In genomic region chr3:5187152-5187919, GRCh38 we compare ENCODE assay signal across 8 cellular contexts. TPM values are rescaled to one million over a fixed set of nuclear protein-coding genes. Genes with fewer than 3 reads are reported as not detected.
DNase-seq lines count a peak whose midpoint lies in the region; ATAC-seq, FAIRE-seq and TF ChIP-seq lines count a peak whose summit lies in the region.

EDEM1 (plus strand) TSS chr3:5187707; CDS start chr3:5187806, 99 bp downstream.

- peak; percentile 90 for DNase-seq in NCI-H2227 (lab: John Stamatoyannopoulos, UW; ENCODE audit: unreplicated experiment)
- peak; percentile 90 for DNase-seq in WTC11 (ENCODE audit: low spot score)
- DNase-seq in bronchial epithelial cell (ENCODE audit: low read depth) = peak; percentile 89
- DNase-seq in iPS-NIHi7 (ENCODE audit: extremely low spot score) = peak; percentile 98
- DNase-seq in smooth muscle cell (lab: John Stamatoyannopoulos, UW; ENCODE audit: unreplicated experiment) = peak; percentile 89

- H3K9ac ChIP-seq in smooth muscle cell (ENCODE audit: low read depth) = peak within 1 kb of the TSS; percentile 96

- FAIRE-seq in bronchial epithelial cell (lab: Jason Lieb, UNC) = no peak

- H2AFZ ChIP-seq in ACC112 (ENCODE audit: low read length, unreplicated experiment) (peak within 1 kb of the TSS; percentile 83), smooth muscle cell (ENCODE audit: low read depth) (peak within 1 kb of the TSS; percentile 33)

- H3K4me3 ChIP-seq in ACC112 (ENCODE audit: low read depth, low read length) (peak within 1 kb of the TSS; percentile 80), bronchial epithelial cell (ENCODE audit: low read depth, low read length) (peak within 1 kb of the TSS; percentile 86), smooth muscle cell (peak within 1 kb of the TSS; percentile 98)

- H3K4me1 ChIP-seq in ACC112 (ENCODE audit: control insufficient read depth, insufficient read depth, low read length, unreplicated experiment) (peaks cover 22% of the 10 kb centered on the region), smooth muscle cell (ENCODE audit: low read depth) (peaks cover 19% of the 10 kb centered on the region)

- H3F3A ChIP-seq in smooth muscle cell (ENCODE audit: low read depth) = peaks cover 15% of the 10 kb centered on the region

- H3K4me2 ChIP-seq in smooth muscle cell = peak within 1 kb of the TSS; percentile 87

- peaks cover 4% of the 10 kb centered on the region for H3K36me3 Mint-ChIP-seq in WTC11

- H3K27me3 ChIP-seq in ACC112 (ENCODE audit: insufficient read depth, low read length) (no peaks in the 10 kb centered on the region), bronchial epithelial cell (ENCODE audit: control insufficient read depth, insufficient read depth, low read length) (no peaks in the 10 kb centered on the region), smooth muscle cell (ENCODE audit: low read depth) (no peaks in the 10 kb centered on the region)

- POLR2A ChIA-PET in WTC11 (lab: Charles Lee) = no interaction called here

- TF ChIP-seq CTCF in WTC11 (IDR thresholded peaks at IDR 0.05) (no peak), bronchial epithelial cell (IDR thresholded peaks at IDR 0.05; ENCODE audit: insufficient read depth, low read length, severe bottlenecking) (no peak), smooth muscle cell (IDR thresholded peaks at IDR 0.05; ENCODE audit: borderline replicate concordance, insufficient read depth, poor library complexity, severe bottlenecking) (no peak)

- H3K27me3 Mint-ChIP-seq in WTC11 (ENCODE audit: low read depth) = no peaks in the 10 kb centered on the region

- H3K4me1 Mint-ChIP-seq in WTC11 = peaks cover 37% of the 10 kb centered on the region

- H3K36me3 ChIP-seq in ACC112 (ENCODE audit: insufficient read depth, low read length) (no peaks in the 10 kb centered on the region), bronchial epithelial cell (ENCODE audit: control insufficient read depth, insufficient read depth, low read length) (no peaks in the 10 kb centered on the region), smooth muscle cell (ENCODE audit: low read depth) (no peaks in the 10 kb centered on the region)

- peak; percentile 70 for ATAC-seq in GM18861 (IDR thresholded peaks at IDR 0.05; ENCODE audit: unreplicated experiment)
- ATAC-seq in HG03095 (IDR thresholded peaks at IDR 0.05; ENCODE audit: unreplicated experiment) = peak; percentile 82
- peak; percentile 89 for ATAC-seq in WTC11

- CTCF ChIA-PET in WTC11 (lab: Charles Lee) = interaction anchor here (0.6 to 1.3 kb wide), 2 partner anchors 45 to 202 kb away, joined by 3 read pairs; no protein-coding TSS in a partner anchor

- under 1% methylated on average over 72 of the region's 78 CpGs for WGBS in smooth muscle cell (ENCODE audit: low lambda C conversion rate)

- peaks cover 45% of the 10 kb centered on the region for H3K79me2 ChIP-seq in ACC112 (ENCODE audit: control insufficient read depth, insufficient read depth, low read length, unreplicated experiment)
- H3K79me2 ChIP-seq in smooth muscle cell (ENCODE audit: low read depth) = peaks cover 48% of the 10 kb centered on the region

- peak within 1 kb of the TSS; percentile 75 for H3K27ac ChIP-seq in ACC112 (ENCODE audit: low read depth, low read length)
- peak within 1 kb of the TSS; percentile 85 for H3K27ac ChIP-seq in smooth muscle cell (ENCODE audit: low read depth)

- peaks cover 31% of the 10 kb centered on the region for H4K20me1 ChIP-seq in smooth muscle cell (ENCODE audit: low read depth)

- peak within 1 kb of the TSS; percentile 99 for H3K27ac Mint-ChIP-seq in WTC11

- H3K9me3 Mint-ChIP-seq in WTC11 = no peaks in the 10 kb centered on the region

- peak within 1 kb of the TSS; percentile 92 for H3K4me3 Mint-ChIP-seq in WTC11

- H3K9me3 ChIP-seq in smooth muscle cell (replicated peaks; ENCODE audit: low read depth) = no peaks in the 10 kb centered on the region

TF ChIP-seq in WTC11, 78 proteins besides CTCF, POLR2A, EP300 and RAD21:
- TF ChIP-seq PREB (CRISPR knock-in tag; IDR thresholded peaks at IDR 0.05; ENCODE audit: borderline replicate concordance) (no peak), HMGXB4 (CRISPR knock-in tag; IDR thresholded peaks at IDR 0.05) (peak; percentile 47; the same call in 1 of the 2 replicates), ZNF671 (CRISPR knock-in tag; IDR thresholded peaks at IDR 0.05) (no peak), FOXK1 (CRISPR knock-in tag; IDR thresholded peaks at IDR 0.05) (0 out of 2 replicates have a peak, but pooled peaks have one; percentile 20), ETV6 (CRISPR knock-in tag; IDR thresholded peaks at IDR 0.05) (peak; percentile 66; the same call in 1 of the 2 replicates), GABPB1 (CRISPR knock-in tag; IDR thresholded peaks at IDR 0.05) (0 out of 2 replicates have a peak, but pooled peaks have one; percentile 14), SP1 (CRISPR knock-in tag; conservative IDR thresholded peaks at IDR 0.05) (peak; percentile 54; the same call in 1 of the 2 replicates), MAX (CRISPR knock-in tag; IDR thresholded peaks at IDR 0.05) (peak; percentile 41; the same call in 1 of the 2 replicates), AR (CRISPR knock-in tag; IDR thresholded peaks at IDR 0.05) (peak; percentile 52; the same call in 1 of the 2 replicates)

RNA-seq across cellular contexts. Expression of gene EDEM1, which starts in this region (rescaled TPM):
- total RNA-seq in WTC11 (2021) = 18.0 to 22.4 TPM (median 18.0 TPM) in 3 replicates
- 37.6 and 47.2 TPM in 2 replicates for total RNA-seq in bronchial epithelial cell
- 43.6 and 45.0 TPM in 2 replicates for total RNA-seq in smooth muscle cell
- polyA plus RNA-seq in smooth muscle cell = 23.1 and 29.0 TPM in 2 replicates

Comparison
In these comparisons a context has a peak if more than half of its experiments do, and no peak if none do; other contexts are left out.
1. Peak in every context shown above with its lines: DNase-seq, ATAC-seq, H3K4me3 ChIP-seq and H3K27ac ChIP-seq.